Comparison of ENCODE assay signal across 21 cellular contexts in the genomic region with DNA sequence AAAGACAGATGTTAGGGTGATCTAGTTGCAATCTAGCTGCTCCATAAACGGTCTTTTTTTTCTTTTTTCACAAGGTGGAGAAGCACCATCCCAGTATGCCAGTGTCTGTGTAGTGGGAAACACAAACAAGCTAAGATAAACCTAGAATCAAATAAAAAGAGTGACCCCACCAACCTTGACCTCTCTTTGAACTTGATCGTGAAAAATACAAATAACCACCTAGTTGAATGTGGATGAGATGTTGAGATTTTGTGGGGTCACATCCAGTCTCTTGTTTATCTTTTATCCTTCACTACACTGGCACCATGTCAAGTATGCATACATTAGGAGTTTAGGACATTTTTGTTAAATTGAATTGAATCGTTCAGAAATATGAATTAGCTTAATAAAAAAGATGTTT.
DNase-seq lines count a peak whose midpoint lies in the region; ATAC-seq, FAIRE-seq and TF ChIP-seq lines count a peak whose summit lies in the region.
"Had no signal": no experiment of that assay in that cellular context is flagged by ENCODE, and none has a peak within 500 bp of the region (broad histone marks: within the 10 kb centered on the region; RNA-seq: fewer than 3 reads in every experiment).

No MANE protein-coding gene starts in this region.

- intact Hi-C loops in heart left ventricle (cut with DNase I): loop anchor here in 1 of 10 donors (5.0 kb wide), 1 partner anchor 81 kb away; no protein-coding TSS in a partner anchor
- intact Hi-C loops in left ventricle myocardium superior (cut with micrococcal nuclease): no loop called here
- intact Hi-C loops in HepG2 (cut with micrococcal nuclease; ENCODE audit: unreplicated experiment): loop anchor here (10.0 kb wide), 1 partner anchor 328 kb away; no protein-coding TSS in a partner anchor
- intact Hi-C loops in right lobe of liver (cut with DNase I): no loop called here
- intact Hi-C loops in psoas muscle (cut with DNase I): no loop called here

- H3K27me3 ChIP-seq in SK-N-SH (ENCODE audit: insufficient read depth) (no peaks in the 10 kb centered on the region), heart left ventricle (no peaks in the 10 kb centered on the region), HepG2 (ENCODE audit: control insufficient read depth in 1 of 2, insufficient read depth in 2 of 2, low read length in 2 of 2) (no peaks in the 10 kb centered on the region), right lobe of liver (no peaks in the 10 kb centered on the region), psoas muscle (ENCODE audit: insufficient read depth in 3 of 3, low read length in 2 of 3) (no peaks in the 10 kb centered on the region)

- no peak for TF ChIP-seq CTCF in SK-N-SH (IDR thresholded peaks at IDR 0.05)
- no peak for TF ChIP-seq CTCF in heart left ventricle (IDR thresholded peaks at IDR 0.05)
- TF ChIP-seq CTCF in HepG2 (CRISPR knock-in tag; IDR thresholded peaks at IDR 0.05): no peak
- no peak for TF ChIP-seq CTCF in right lobe of liver (IDR thresholded peaks at IDR 0.05)
- TF ChIP-seq CTCF in psoas muscle (IDR thresholded peaks at IDR 0.05): no peak

- TF ChIP-seq RAD21 in SK-N-SH (IDR thresholded peaks at IDR 0.05; ENCODE audit: low read length): no peak
- no peak for TF ChIP-seq RAD21 in HepG2 (CRISPR knock-in tag; IDR thresholded peaks at IDR 0.05)

- no peak overlapping the region for H3K4me3 ChIP-seq in SK-N-SH (ENCODE audit: low read depth in 2 of 2, low read length in 1 of 2)
- no peak overlapping the region for H3K4me3 ChIP-seq in heart left ventricle
- H3K4me3 ChIP-seq in HepG2 (replicated peaks in 1 of 3; ENCODE audit: insufficient read depth in 1 of 3, low read depth in 2 of 3, low read length in 3 of 3): no peak overlapping the region
- H3K4me3 ChIP-seq in right lobe of liver: no peak overlapping the region
- H3K4me3 ChIP-seq in psoas muscle: no peak overlapping the region
- H3K4me3 ChIP-seq: GM23338 had no signal

- BruUV-seq in HepG2 (replicated peaks; lab: Mats Ljungman, UMichigan): no TSS peak

- no peak for FAIRE-seq in HepG2 (lab: Jason Lieb, UNC)
- FAIRE-seq: GM12891, GM18507 had no signal

- H3F3A ChIP-seq in SK-N-SH (replicated peaks; ENCODE audit: insufficient read depth): no peaks in the 10 kb centered on the region

- TF ChIP-seq POLR2A in heart left ventricle (IDR thresholded peaks at IDR 0.05): no peak
- no peak for TF ChIP-seq POLR2A in HepG2 (IDR thresholded peaks at IDR 0.05; ENCODE audit: insufficient read depth in 1 of 2, low read depth in 2 of 2, low read length in 2 of 2)
- TF ChIP-seq POLR2A in right lobe of liver (IDR thresholded peaks at IDR 0.05): no peak

- H3K9me2 ChIP-seq in SK-N-SH: no peaks in the 10 kb centered on the region

- H3K4me2 ChIP-seq in SK-N-SH: no peak overlapping the region
- H3K4me2 ChIP-seq in HepG2 (ENCODE audit: low read depth, low read length): no peak overlapping the region
- H3K4me2 ChIP-seq: GM23338 had no signal

- H3K9me3 ChIP-seq in SK-N-SH: no peaks in the 10 kb centered on the region
- H3K9me3 ChIP-seq in heart left ventricle: no peaks in the 10 kb centered on the region
- no peaks in the 10 kb centered on the region for H3K9me3 ChIP-seq in HepG2 (ENCODE audit: low read length)
- no peaks in the 10 kb centered on the region for H3K9me3 ChIP-seq in right lobe of liver
- H3K9me3 ChIP-seq in psoas muscle: no peaks in the 10 kb centered on the region

- no peaks in the 10 kb centered on the region for H3K36me3 ChIP-seq in SK-N-SH (replicated peaks in 1 of 2; ENCODE audit: control insufficient read depth in 1 of 2, insufficient read depth in 2 of 2, low read length in 1 of 2)
- H3K36me3 ChIP-seq in heart left ventricle: no peaks in the 10 kb centered on the region
- no peaks in the 10 kb centered on the region for H3K36me3 ChIP-seq in HepG2 (replicated peaks in 1 of 2; ENCODE audit: control insufficient read depth in 1 of 2, insufficient read depth in 2 of 2, low read length in 2 of 2)
- no peaks in the 10 kb centered on the region for H3K36me3 ChIP-seq in right lobe of liver
- H3K36me3 ChIP-seq in psoas muscle (ENCODE audit: insufficient read depth in 1 of 2, low read depth in 1 of 2): no peaks in the 10 kb centered on the region

- H2AFZ ChIP-seq in SK-N-SH (ENCODE audit: low read depth): no peak overlapping the region
- H2AFZ ChIP-seq in HepG2 (ENCODE audit: low read length): no peak overlapping the region
- H2AFZ ChIP-seq: GM23338 had no signal

- in situ Hi-C loops in HepG2 (cut with HindIII; ENCODE audit: extremely low pct_ligation_motif_present, low pct_unique_long_range_greater_than_20kb): loop anchor here (10.0 kb wide), 1 partner anchor 222 kb away; no protein-coding TSS in a partner anchor

- no peaks in the 10 kb centered on the region; a peak in 1 of 4 replicates for H3K4me1 ChIP-seq in SK-N-SH (ENCODE audit: control insufficient read depth in 1 of 2, insufficient read depth in 2 of 2, low read depth in 1 of 2, low read length in 1 of 2)
- H3K4me1 ChIP-seq in heart left ventricle: peaks cover 0 to 23% (median 0%) of the 10 kb centered on the region in 12 donors
- H3K4me1 ChIP-seq in HepG2 (ENCODE audit: insufficient read depth, low read length): peaks cover 10% of the 10 kb centered on the region
- no peaks in the 10 kb centered on the region for H3K4me1 ChIP-seq in right lobe of liver
- H3K4me1 ChIP-seq in psoas muscle: peaks cover 14% of the 10 kb centered on the region

- H3K79me2 ChIP-seq in SK-N-SH (ENCODE audit: insufficient read depth): no peaks in the 10 kb centered on the region
- H3K79me2 ChIP-seq in HepG2 (ENCODE audit: insufficient read depth, low read length): no peaks in the 10 kb centered on the region

- POLR2A ChIA-PET in SK-N-SH (lab: Yijun Ruan, JAX) (no interaction called here), HepG2 (lab: Yijun Ruan, JAX) (no interaction called here)

- ATAC-seq in SK-N-SH treated with all-trans-retinoic acid at 6 μM for 48 hours (no peak), heart left ventricle (no peak), left ventricle myocardium superior (no peak), HepG2 (no peak), right lobe of liver (no peak), psoas muscle (no peak)
- ATAC-seq: GM23338, HCT116 had no signal

- CTCF ChIA-PET in SK-N-SH (lab: Yijun Ruan, JAX): no interaction called here
- CTCF ChIA-PET in HepG2 (lab: Yijun Ruan, JAX; ENCODE audit: low intra/inter-chr PET ratio, low total read pairs): no interaction called here

- DNase-seq in SK-N-SH (no peak), heart left ventricle (no peak), left ventricle myocardium superior (no peak), HepG2 (ENCODE audit: low spot score) (peak; percentile 63), right lobe of liver (no peak), psoas muscle (no peak), HPDE6-E6E7 (ENCODE audit: extremely low spot score) (no peak)
- DNase-seq: 8988T; C1 segment of cervical spinal cord; Calu3; CD4-positive, alpha-beta memory T cell; COR-L47; DMS53; DMS79 treated with DMSO at 0.1 percent for 48 hours; GF-D8; H9 had no signal

- WGBS in SK-N-SH (ENCODE audit: low lambda C conversion rate): 40% methylated on average over 3 of the region's 3 CpGs
- 52 to 57% (median 55%) methylated on average over 3 of the region's 3 CpGs for WGBS in heart left ventricle, 4 donors
- WGBS in HepG2 (ENCODE audit: low lambda C conversion rate): 6% methylated on average over 3 of the region's 3 CpGs
- WGBS in right lobe of liver (ENCODE audit: insufficient coverage, low coverage, low lambda C conversion rate, missing lambda C conversion rate): 31% methylated on average over 3 of the region's 3 CpGs
- 25 to 37% (median 28%) methylated on average over 3 of the region's 3 CpGs for WGBS in psoas muscle, 3 donors

- no peaks in the 10 kb centered on the region for H4K20me1 ChIP-seq in SK-N-SH (ENCODE audit: insufficient read depth)
- no peaks in the 10 kb centered on the region for H4K20me1 ChIP-seq in HepG2 (ENCODE audit: insufficient read depth, low read length)

- H3K27ac ChIP-seq in SK-N-SH (ENCODE audit: low read depth in 2 of 2, low read length in 1 of 2) (no peak overlapping the region), heart left ventricle (peak overlapping the region in 9 of 12 donors; percentile 24 to 65 (median 30)), HepG2 (ENCODE audit: extremely low read length, insufficient read depth, low read length) (no peak overlapping the region), right lobe of liver (no peak overlapping the region), psoas muscle (peak overlapping the region; percentile 63)

- H3K9ac ChIP-seq in SK-N-SH (no peak overlapping the region), HepG2 (ENCODE audit: insufficient read depth, low read depth, low read length) (no peak overlapping the region)

- no peak for TF ChIP-seq EP300 in SK-N-SH (IDR thresholded peaks at IDR 0.05; ENCODE audit: borderline replicate concordance in 1 of 2, low read depth in 1 of 2, low read length in 1 of 2)
- no peak for TF ChIP-seq EP300 in HepG2 (IDR thresholded peaks at IDR 0.05; ENCODE audit: low read depth in 2 of 2, low read length in 2 of 2)
- TF ChIP-seq EP300 in HepG2 (CRISPR knock-in tag; IDR thresholded peaks at IDR 0.05; ENCODE audit: borderline replicate concordance): no peak

TF ChIP-seq in SK-N-SH treated with all-trans-retinoic acid at 6 μM for 48 hours, 23 proteins besides CTCF, POLR2A, EP300 and RAD21 (continues in another document):
- TF ChIP-seq ESRRG (CRISPR knock-in tag; IDR thresholded peaks at IDR 0.05): no peak
- TF ChIP-seq ZC3H10 (CRISPR knock-in tag; IDR thresholded peaks at IDR 0.05): no peak

TF ChIP-seq in SK-N-SH, 30 proteins besides CTCF, POLR2A, EP300 and RAD21:
- no peak for TF ChIP-seq FOSL2 (IDR thresholded peaks at IDR 0.05; ENCODE audit: borderline replicate concordance, low read depth)
- TF ChIP-seq FOXM1 (IDR thresholded peaks at IDR 0.05; ENCODE audit: low read depth): no peak
TF ChIP-seq in SK-N-SH: peak in this region for 0.

TF ChIP-seq in HepG2, 621 proteins besides CTCF, POLR2A, EP300 and RAD21:
- TF ChIP-seq RARA (CRISPR knock-in tag; IDR thresholded peaks at IDR 0.05) (peak; percentile 63), NR2F6 (IDR thresholded peaks at IDR 0.05) (no peak; the same call in 1 of the 2 replicates), NR2F6 (CRISPR knock-in tag; IDR thresholded peaks at IDR 0.05) (0 out of 2 replicates have a peak, but pooled peaks have one; percentile 10), RNF2 (conservative IDR thresholded peaks at IDR 0.05; ENCODE audit: low read depth) (no peak), HMG20A (CRISPR knock-in tag; IDR thresholded peaks at IDR 0.05; ENCODE audit: borderline replicate concordance) (0 out of 2 replicates have a peak, but pooled peaks have one; percentile 11)

Comparison
In these comparisons a context has a peak if more than half of its experiments do, and no peak if none do; other contexts are left out.
1. H3K27ac ChIP-seq: peak in heart left ventricle (9 of 12) and psoas muscle (single experiment); none in SK-N-SH (0 of 2), HepG2 (single experiment) and right lobe of liver (0 of 3).